ENCODE assay signal across 11 cellular contexts in genomic region chr14:21066882-21067502, GRCh38. TPM values are rescaled to one million over a fixed set of nuclear protein-coding genes. Genes with fewer than 3 reads are reported as not detected.
DNase-seq lines count a peak whose midpoint lies in the region; ATAC-seq and TF ChIP-seq lines count a peak whose summit lies in the region.
"Had no signal": no experiment of that assay in that cellular context is flagged by ENCODE, and none has a peak within 500 bp of the region (broad histone marks: within the 10 kb centered on the region; RNA-seq: fewer than 3 reads in every experiment).

No MANE protein-coding gene starts in this region.

- H3K36me3 Mint-ChIP-seq in activated T-cell treated with anti-CD3 and anti-CD28 coated beads, Interleukin-2, amount 50 U/mL, for 24 hours (ENCODE audit: low read depth), result no peaks in the 10 kb centered on the region
- H3K36me3 Mint-ChIP-seq: activated naive CD8-positive, alpha-beta T cell; stimulated activated naive B cell treated with anti-CD40 and anti-IgM and Interleukin-4, amounts not matched to agents 10 μg/mL and 1 μg/mL and 100 μg/mL, for 72 hours had no signal

- H3K4me1 ChIP-seq in foreskin keratinocyte, result peaks cover 3% of the 10 kb centered on the region

- H3K27me3 Mint-ChIP-seq in activated T-cell treated with anti-CD3 and anti-CD28 coated beads, Interleukin-2, amount 50 U/mL, for 24 hours, result peaks cover 78% of the 10 kb centered on the region

- TF ChIP-seq CTCF in foreskin keratinocyte (conservative IDR thresholded peaks at IDR 0.05), result peak; percentile 63

- H3K4me3 ChIP-seq in H7 (ENCODE audit: insufficient read depth, low read depth, low read length), result no peak overlapping the region
- H3K4me3 ChIP-seq: heart left ventricle had no signal

- no peak overlapping the region for H3K27ac Mint-ChIP-seq in activated T-cell treated with anti-CD3 and anti-CD28 coated beads, Interleukin-2, amount 50 U/mL, for 24 hours
- H3K27ac Mint-ChIP-seq: activated naive CD8-positive, alpha-beta T cell; stimulated activated naive B cell treated with anti-CD40 and anti-IgM and Interleukin-4, amounts not matched to agents 10 μg/mL and 1 μg/mL and 100 μg/mL, for 72 hours had no signal

- H3K27ac ChIP-seq in foreskin keratinocyte, result no peak overlapping the region
- H3K27ac ChIP-seq: heart left ventricle had no signal

- DNase-seq in D341Med (ENCODE audit: low spot score), result peak; percentile 59
- peak; percentile 60 for DNase-seq in H7
- DNase-seq in OCI-M1 (lab: John Stamatoyannopoulos, UW), result peak; percentile 54
- DNase-seq in foreskin keratinocyte, result peak in 1 of 2 donors; percentile 21
- DNase-seq in activated T-cell treated with anti-CD3 and anti-CD28 coated beads, Interleukin-2, amount 50 U/mL, for 24 hours, result no peak
- DNase-seq in COLO829 (ENCODE audit: low spot score), result no peak
- DNase-seq in Right ventricle myocardium superior, result no peak
- DNase-seq: heart left ventricle; stimulated activated naive B cell treated with anti-CD40 and anti-IgM and Interleukin-4, amounts not matched to agents 10 μg/mL and 1 μg/mL and 100 μg/mL, for 72 hours had no signal

- intact Hi-C loops in Right ventricle myocardium superior (cut with DNase I), result no loop called here

- ATAC-seq in foreskin keratinocyte (peak; percentile 9), GM21367 (IDR thresholded peaks at IDR 0.05; ENCODE audit: unreplicated experiment) (no peak), Right ventricle myocardium superior (ENCODE audit: poor library complexity) (no peak)
- ATAC-seq: heart left ventricle; stimulated activated naive B cell treated with anti-CD40 and anti-IgM and Interleukin-4, amounts not matched to agents 10 μg/mL and 1 μg/mL and 100 μg/mL, for 72 hours had no signal

- peaks cover 7% of the 10 kb centered on the region for H3K27me3 ChIP-seq in H7 (ENCODE audit: control insufficient read depth, insufficient read depth, low read length)
- peaks cover 20% of the 10 kb centered on the region for H3K27me3 ChIP-seq in foreskin keratinocyte

- H3K9me3 Mint-ChIP-seq in activated T-cell treated with anti-CD3 and anti-CD28 coated beads, Interleukin-2, amount 50 U/mL, for 24 hours, result no peaks in the 10 kb centered on the region
- H3K9me3 Mint-ChIP-seq: stimulated activated naive B cell treated with anti-CD40 and anti-IgM and Interleukin-4, amounts not matched to agents 10 μg/mL and 1 μg/mL and 100 μg/mL, for 72 hours had no signal

- peaks cover 34% of the 10 kb centered on the region for H3K4me1 Mint-ChIP-seq in activated T-cell treated with anti-CD3 and anti-CD28 coated beads, Interleukin-2, amount 50 U/mL, for 24 hours (ENCODE audit: low read depth)

- H3K4me3 Mint-ChIP-seq in activated T-cell treated with anti-CD3 and anti-CD28 coated beads, Interleukin-2, amount 50 U/mL, for 24 hours, result no peak overlapping the region
- H3K4me3 Mint-ChIP-seq: activated naive CD8-positive, alpha-beta T cell; stimulated activated naive B cell treated with anti-CD40 and anti-IgM and Interleukin-4, amounts not matched to agents 10 μg/mL and 1 μg/mL and 100 μg/mL, for 72 hours had no signal

- H3K36me3 ChIP-seq in H7 (replicated peaks; ENCODE audit: control insufficient read depth, insufficient read depth, low read length), result no peaks in the 10 kb centered on the region
- H3K36me3 ChIP-seq: heart left ventricle had no signal

RNA-seq across cellular contexts. Expression of gene ARHGEF40, which starts 3.1 kb away (rescaled TPM):
- total RNA-seq in H7 (2014; rRNA removed; shearing (Covaris generic)), result 63.9 and 82.1 TPM in 2 replicates
- total RNA-seq in foreskin keratinocyte (13.6 and 20.7 TPM in 2 replicates), Right ventricle myocardium superior (21.2 TPM)
- 10.2 and 17.6 TPM in 2 replicates for polyA plus RNA-seq in foreskin keratinocyte

RNA-seq across cellular contexts. Expression of gene RNASE8, which starts 9.4 kb away (rescaled TPM):
- total RNA-seq in H7 (2014; rRNA removed; shearing (Covaris generic)), result not detected in 2 replicates
- total RNA-seq in foreskin keratinocyte (not detected in 2 replicates), Right ventricle myocardium superior (not detected)
- not detected in 2 replicates for polyA plus RNA-seq in foreskin keratinocyte
- total RNA-seq: heart left ventricle had no signal
- polyA plus RNA-seq: heart left ventricle had no signal

RNA-seq across cellular contexts. Expression of gene RNASE7, which starts 24.8 kb away (rescaled TPM):
- total RNA-seq in H7 (2014; rRNA removed; shearing (Covaris generic)), result not detected in 2 replicates
- total RNA-seq in foreskin keratinocyte (10.5 and 17.1 TPM in 2 replicates), Right ventricle myocardium superior (not detected)
- 6.8 and 11.7 TPM in 2 replicates for polyA plus RNA-seq in foreskin keratinocyte
- total RNA-seq: heart left ventricle had no signal

RNA-seq across cellular contexts. Expression of gene ZNF219, which starts 31.5 kb away (rescaled TPM):
- total RNA-seq in H7 (2014; rRNA removed; shearing (Covaris generic)), result 71.2 and 90.3 TPM in 2 replicates
- 51.9 and 52.0 TPM in 2 replicates for total RNA-seq in foreskin keratinocyte
- polyA plus RNA-seq in foreskin keratinocyte, result 56.9 and 62.5 TPM in 2 replicates
- total RNA-seq in Right ventricle myocardium superior, result 50.0 TPM

RNA-seq across cellular contexts. Expression of gene RNASE13, which starts 32.4 kb away (rescaled TPM):
- not detected in 2 replicates for total RNA-seq in H7 (2014; rRNA removed; shearing (Covaris generic))
- not detected in 2 replicates for total RNA-seq in foreskin keratinocyte
- not detected in 2 replicates for polyA plus RNA-seq in foreskin keratinocyte
- total RNA-seq in Right ventricle myocardium superior, result not detected
- total RNA-seq: heart left ventricle had no signal
- polyA plus RNA-seq: heart left ventricle had no signal

Comparison
In these comparisons a context has a peak if more than half of its experiments do, and no peak if none do; other contexts are left out.
1. DNase-seq: peak in D341Med (single experiment), H7 (single experiment) and OCI-M1 (single experiment); none in activated T-cell treated with anti-CD3 and anti-CD28 coated beads, Interleukin-2, amount 50 U/mL, for 24 hours (single experiment), COLO829 (single experiment) and Right ventricle myocardium superior (single experiment).
2. RNA of gene RNASE7, which starts 24.8 kb away (total RNA-seq): 10.5 to 17.1 TPM in foreskin keratinocyte; not detected in H7 and not detected in Right ventricle myocardium superior (single experiment); every median in the first group is over 10 times any median in the second.